In genomic region chr17:10192500-10192899, GRCh38 we compare ENCODE assay signal across 16 cellular contexts. TPM values are rescaled to one million over a fixed set of nuclear protein-coding genes. Genes with fewer than 3 reads are reported as not detected.
A peak's percentile ranks its signal among the peaks of the same experiment; 100 is the strongest.
DNase-seq lines count a peak whose midpoint lies in the region; ATAC-seq and TF ChIP-seq lines count a peak whose summit lies in the region.
"Had no signal": no experiment of that assay in that cellular context is flagged by ENCODE, and none has a peak within 500 bp of the region (broad histone marks: within the 10 kb centered on the region; RNA-seq: fewer than 3 reads in every experiment).

No MANE protein-coding gene starts in this region.

- no peaks in the 10 kb centered on the region for H3K4me1 Mint-ChIP-seq in activated naive CD8-positive, alpha-beta T cell treated with anti-CD3 and anti-CD28 coated beads for 36 hours
- peaks cover 18% of the 10 kb centered on the region for H3K4me1 Mint-ChIP-seq in chondrocyte (ENCODE audit: low read depth)

- H3K36me3 Mint-ChIP-seq in activated naive CD8-positive, alpha-beta T cell treated with anti-CD3 and anti-CD28 coated beads for 36 hours, result peaks cover 4% of the 10 kb centered on the region
- H3K36me3 Mint-ChIP-seq in chondrocyte (ENCODE audit: low read depth), result peaks cover 4% of the 10 kb centered on the region

- H2BK15ac ChIP-seq in neuronal stem cell (ENCODE audit: low read length), result no peak overlapping the region

- H3K4me2 ChIP-seq in neuronal stem cell (ENCODE audit: insufficient read depth, low read length, poor library complexity, severe bottlenecking), result no peak overlapping the region

- peaks cover 0 to 5% (median 2%) of the 10 kb centered on the region in 7 donors for H3K27me3 ChIP-seq in heart right ventricle
- peaks cover 0 to 27% (median 4%) of the 10 kb centered on the region in 3 experiments for H3K27me3 ChIP-seq in neuronal stem cell (ENCODE audit: control insufficient read depth in 3 of 3, insufficient read depth in 3 of 3, low read depth in 1 of 3, low read length in 3 of 3)
- H3K27me3 ChIP-seq in vagina, result no peaks in the 10 kb centered on the region

- DNase-seq in heart right ventricle (no peak), Right ventricle myocardium superior (no peak), left kidney (ENCODE audit: low read depth, low spot score) (peak; percentile 32), neuronal stem cell (ENCODE audit: low spot score) (no peak), vagina (ENCODE audit: extremely low spot score in 2 of 2) (no peak), chondrocyte (ENCODE audit: low spot score) (no peak)
- no peak for DNase-seq in activated naive CD8-positive, alpha-beta T cell treated with anti-CD3 and anti-CD28 coated beads for 36 hours
- DNase-seq: Calu3; CD4-positive, alpha-beta T cell; GF-D8; GOT3; KBM-7; NCI-H1694 treated with DMSO at 0.1 percent for 48 hours had no signal

- no peak overlapping the region for H2AK5ac ChIP-seq in neuronal stem cell (ENCODE audit: low read depth, low read length)

- H2BK12ac ChIP-seq in neuronal stem cell (ENCODE audit: low read length), result no peak overlapping the region

- no peak overlapping the region for H2BK120ac ChIP-seq in neuronal stem cell (ENCODE audit: low read depth, low read length)

- H4K91ac ChIP-seq in neuronal stem cell (ENCODE audit: low read depth, low read length, poor library complexity), result no peak overlapping the region

- no peak overlapping the region for H3K4ac ChIP-seq in neuronal stem cell (ENCODE audit: low read length)

- H3K27ac ChIP-seq in heart right ventricle (peak overlapping the region in 6 of 10 donors; percentile 40 to 73 (median 62)), neuronal stem cell (replicated peaks; ENCODE audit: low read length) (peak overlapping the region; percentile 39), vagina (peak overlapping the region; percentile 34)

- H4K8ac ChIP-seq in neuronal stem cell (ENCODE audit: low read depth, low read length), result no peak overlapping the region

- no peaks in the 10 kb centered on the region for H3K79me1 ChIP-seq in neuronal stem cell (ENCODE audit: low read depth, low read length)

- H3K4me3 Mint-ChIP-seq in activated naive CD8-positive, alpha-beta T cell treated with anti-CD3 and anti-CD28 coated beads for 36 hours, result no peak overlapping the region
- H3K4me3 Mint-ChIP-seq in chondrocyte (ENCODE audit: unreplicated experiment), result no peak overlapping the region
- H3K4me3 Mint-ChIP-seq: CD4-positive, alpha-beta T cell had no signal

- no peak overlapping the region for H3K14ac ChIP-seq in neuronal stem cell (ENCODE audit: low read length)

- H3K9me3 Mint-ChIP-seq in activated naive CD8-positive, alpha-beta T cell treated with anti-CD3 and anti-CD28 coated beads for 36 hours, result peaks cover 18% of the 10 kb centered on the region
- peaks cover 17% of the 10 kb centered on the region for H3K9me3 Mint-ChIP-seq in chondrocyte (ENCODE audit: low read depth)

- H3K23ac ChIP-seq in neuronal stem cell (ENCODE audit: low read depth, low read length, poor library complexity), result no peak overlapping the region

- no peak overlapping the region for H2AFZ ChIP-seq in neuronal stem cell (ENCODE audit: low read length)

- TF ChIP-seq CTCF in heart right ventricle (IDR thresholded peaks at IDR 0.05) (no peak), vagina (IDR thresholded peaks at IDR 0.05) (no peak), chondrocyte (IDR thresholded peaks at IDR 0.05) (no peak)

- H3K9me3 ChIP-seq in heart right ventricle (peaks cover 0 to 30% (median 13%) of the 10 kb centered on the region in 11 donors), neuronal stem cell (replicated peaks in 1 of 2; ENCODE audit: control insufficient read depth in 2 of 2, insufficient read depth in 1 of 2, low read depth in 1 of 2, low read length in 2 of 2) (peaks cover 0 to 14% of the 10 kb centered on the region in 2 donors), vagina (peaks cover 14% of the 10 kb centered on the region)

- H3K9ac ChIP-seq in neuronal stem cell (ENCODE audit: low read depth, low read length, poor library complexity), result no peak overlapping the region

- H3K36me3 ChIP-seq in heart right ventricle (no peaks in the 10 kb centered on the region), neuronal stem cell (replicated peaks in 1 of 2; ENCODE audit: control insufficient read depth in 2 of 2, insufficient read depth in 2 of 2, low read length in 2 of 2) (peaks cover 0 to 1% of the 10 kb centered on the region in 2 donors), vagina (no peaks in the 10 kb centered on the region)

- TF ChIP-seq POLR2A in vagina (IDR thresholded peaks at IDR 0.05), result no peak

- intact Hi-C loops in heart right ventricle (cut with DNase I) (loop anchor here in 3 of 10 donors (10.0 kb wide), 2 partner anchors 68 to 78 kb away; no protein-coding TSS in a partner anchor), Right ventricle myocardium superior (cut with DNase I) (loop anchor here (10.0 kb wide), 1 partner anchor 68 kb away; no protein-coding TSS in a partner anchor), vagina (cut with DNase I) (no loop called here)

- peaks cover 16% of the 10 kb centered on the region for H3K27me3 Mint-ChIP-seq in activated naive CD8-positive, alpha-beta T cell treated with anti-CD3 and anti-CD28 coated beads for 36 hours
- peaks cover 11% of the 10 kb centered on the region for H3K27me3 Mint-ChIP-seq in chondrocyte (ENCODE audit: low read depth)

- H2BK5ac ChIP-seq in neuronal stem cell (ENCODE audit: low read length), result no peak overlapping the region

- H3K4me1 ChIP-seq in heart right ventricle, result peaks cover 0 to 35% (median 11%) of the 10 kb centered on the region in 9 donors
- H3K4me1 ChIP-seq in neuronal stem cell (ENCODE audit: control insufficient read depth in 2 of 2, insufficient read depth in 1 of 2, low read depth in 1 of 2, low read length in 2 of 2), result peaks cover 0 to 8% of the 10 kb centered on the region in 2 donors
- H3K4me1 ChIP-seq in vagina, result peaks cover 19% of the 10 kb centered on the region

- H3K27ac Mint-ChIP-seq in activated naive CD8-positive, alpha-beta T cell treated with anti-CD3 and anti-CD28 coated beads for 36 hours, result no peak overlapping the region
- no peak overlapping the region for H3K27ac Mint-ChIP-seq in chondrocyte (ENCODE audit: unreplicated experiment)
- H3K27ac Mint-ChIP-seq: CD4-positive, alpha-beta T cell had no signal

- H3K18ac ChIP-seq in neuronal stem cell (ENCODE audit: low read length), result no peak overlapping the region

- no peak overlapping the region for H3K4me3 ChIP-seq in heart right ventricle
- no peak overlapping the region for H3K4me3 ChIP-seq in neuronal stem cell (ENCODE audit: low read length in 2 of 2)
- no peak overlapping the region for H3K4me3 ChIP-seq in vagina

- ATAC-seq in heart right ventricle (peak in 1 of 8 donors; percentile 24), Right ventricle myocardium superior (ENCODE audit: poor library complexity) (no peak), HG03139 (IDR thresholded peaks at IDR 0.05; ENCODE audit: unreplicated experiment) (no peak)
- ATAC-seq: HCT116, Panc1 had no signal

- whole genome bisulfite sequencing in heart right ventricle, 2 donors, result 77 to 79% methylated on average over 5 of the region's 5 CpGs
- WGBS in neuronal stem cell (ENCODE audit: extremely low coverage in 2 of 2, insufficient read length in 2 of 2, insufficient replicate concordance in 1 of 2), 2 donors, result no CpG with 5 or more reads among the region's 5 CpGs

RNA-seq across cellular contexts. Expression of gene GAS7, which starts 5.9 kb away (rescaled TPM):
- total RNA-seq in heart right ventricle, result 100 to 1,000 TPM in 1 of 10 donors, 10 to 100 TPM in 9; 39.6 to 111 (median 67.7) TPM
- 10 to 100 TPM; 19.8 to 35.3 TPM for polyA plus RNA-seq in heart right ventricle
- total RNA-seq in Right ventricle myocardium superior, result 72.1 TPM
- polyA plus RNA-seq in neuronal stem cell (2013, experiment 1 of 2), result 5.0 TPM
- 5.2 TPM for polyA plus RNA-seq in neuronal stem cell (2013, experiment 2 of 2)
- 47.1 TPM for total RNA-seq in vagina
- 1 to 10 TPM in 1 of 2 experiments, under 1 TPM in 1; 0.76 to 1.2 TPM for total RNA-seq in activated naive CD8-positive, alpha-beta T cell treated with anti-CD3 and anti-CD28 coated beads for 36 hours
- 6.1 to 15.6 TPM (median 6.9 TPM) in 3 replicates for total RNA-seq in chondrocyte
